Comparison of ENCODE assay signal across 9 cellular contexts in genomic region chr1:159936284-159936904, GRCh38. TPM values are rescaled to one million over a fixed set of nuclear protein-coding genes. Genes with fewer than 3 reads are reported as not detected.
A peak's percentile ranks its signal among the peaks of the same experiment; 100 is the strongest.
DNase-seq lines count a peak whose midpoint lies in the region; ATAC-seq and TF ChIP-seq lines count a peak whose summit lies in the region.
"Had no signal": no experiment of that assay in that cellular context is flagged by ENCODE, and none has a peak within 500 bp of the region (broad histone marks: within the 10 kb centered on the region; RNA-seq: fewer than 3 reads in every experiment).

No MANE protein-coding gene starts in this region.

- no peak overlapping the region for H3K27ac ChIP-seq in right lobe of liver

- TF ChIP-seq CTCF in BE2C (IDR thresholded peaks at IDR 0.05; ENCODE audit: low read depth, low read length) = peak; percentile 95
- TF ChIP-seq CTCF in GM20000 (IDR thresholded peaks at IDR 0.05; ENCODE audit: extremely low read depth, missing control alignments) = peak; percentile 96
- TF ChIP-seq CTCF in chondrocyte (IDR thresholded peaks at IDR 0.05) = peak; percentile 94
- TF ChIP-seq CTCF in right lobe of liver (IDR thresholded peaks at IDR 0.05) = peak; percentile 96 to 98 (median 97)

- no peak for TF ChIP-seq POLR2A in right lobe of liver (IDR thresholded peaks at IDR 0.05)

- no peaks in the 10 kb centered on the region for H3K9me3 Mint-ChIP-seq in chondrocyte (ENCODE audit: low read depth)

- H3K4me3 ChIP-seq in BE2C (ENCODE audit: low read depth, low read length) = no peak overlapping the region
- no peak overlapping the region for H3K4me3 ChIP-seq in right lobe of liver

- H3K27ac Mint-ChIP-seq in chondrocyte (ENCODE audit: unreplicated experiment) = no peak overlapping the region

- DNase-seq in BE2C = peak; percentile 78
- DNase-seq in GM20000 (ENCODE audit: low spot score) = peak; percentile 88
- DNase-seq in NCI-H2107 treated with DMSO at 0.1 percent for 48 hours (lab: John Stamatoyannopoulos, UW; ENCODE audit: unreplicated experiment) = peak; percentile 60
- DNase-seq in activated CD4-positive, alpha-beta T cell treated with anti-CD3 and anti-CD28 coated beads for 24 hours (ENCODE audit: low read depth in 2 of 2) = peak; percentile 74 to 81
- DNase-seq in chondrocyte (ENCODE audit: low spot score) = no peak
- DNase-seq in right lobe of liver = peak; percentile 75 to 86 (median 83)
- peak; percentile 62 for DNase-seq in stimulated activated CD8-positive, alpha-beta memory T cell treated with anti-CD3 and anti-CD28 coated beads, Interleukin-12 subunit alpha, Interleukin-12 subunit beta, amount 100 ng/mL, for 4 hours (ENCODE audit: low read depth)
- DNase-seq in occipital lobe (lab: John Stamatoyannopoulos, UW) = no peak

- H3K27me3 Mint-ChIP-seq in chondrocyte (ENCODE audit: low read depth) = peaks cover 29% of the 10 kb centered on the region

- peak; percentile 82 to 94 (median 86) for ATAC-seq in right lobe of liver

- no peaks in the 10 kb centered on the region for H3K36me3 ChIP-seq in BE2C
- H3K36me3 ChIP-seq in right lobe of liver = peaks cover 0 to 13% (median 0%) of the 10 kb centered on the region in 4 donors

- no peak overlapping the region for H3K4me3 Mint-ChIP-seq in chondrocyte (ENCODE audit: unreplicated experiment)

- H3K4me1 ChIP-seq in BE2C = peaks cover 2% of the 10 kb centered on the region; the same call in 1 of the 2 replicates
- H3K4me1 ChIP-seq in right lobe of liver = peaks cover 0 to 34% (median 9%) of the 10 kb centered on the region in 4 donors

- H3K27me3 ChIP-seq in BE2C (no peaks in the 10 kb centered on the region), right lobe of liver (no peaks in the 10 kb centered on the region)

- WGBS in right lobe of liver (ENCODE audit: insufficient coverage, low coverage, low lambda C conversion rate, missing lambda C conversion rate) = 22% methylated on average over 3 of the region's 15 CpGs

- H3K9me3 ChIP-seq in BE2C = no peaks in the 10 kb centered on the region
- no peaks in the 10 kb centered on the region for H3K9me3 ChIP-seq in right lobe of liver

- no peaks in the 10 kb centered on the region for H3K36me3 Mint-ChIP-seq in chondrocyte (ENCODE audit: low read depth)

- no peaks in the 10 kb centered on the region for H3K4me1 Mint-ChIP-seq in chondrocyte (ENCODE audit: low read depth)

- intact Hi-C loops in right lobe of liver (cut with DNase I) = no loop called here

RNA-seq across cellular contexts. Expression of gene IGSF9, which starts 9.0 kb away (rescaled TPM):
- polyA plus RNA-seq in BE2C (2012; ENCODE audit: insufficient read depth, insufficient read length, low read depth) = 3.8 TPM
- not detected in 3 replicates for total RNA-seq in chondrocyte
- 10 to 100 TPM in 5 of 6 experiments, 1 to 10 TPM in 1; 2.2 to 53.7 (median 16.6) TPM for total RNA-seq in right lobe of liver
- total RNA-seq in occipital lobe = 5.9 TPM

RNA-seq across cellular contexts. Expression of gene TAGLN2, which starts 11.1 kb away (rescaled TPM):
- 685 TPM for polyA plus RNA-seq in BE2C (2012; ENCODE audit: insufficient read depth, insufficient read length, low read depth)
- total RNA-seq in chondrocyte (222 to 392 TPM (median 388 TPM) in 3 replicates), right lobe of liver (100 to 1,000 TPM in 3 of 6 experiments, 10 to 100 TPM in 3; 53.2 to 200 (median 117) TPM), occipital lobe (28.1 TPM)

RNA-seq across cellular contexts. Expression of gene SLAMF9, which starts 17.6 kb away (rescaled TPM):
- not detected for polyA plus RNA-seq in BE2C (2012; ENCODE audit: insufficient read depth, insufficient read length, low read depth)
- total RNA-seq in chondrocyte = not detected in 3 replicates
- 1 to 10 TPM in 3 of 6 experiments, under 1 TPM in 1, not detected in 2; 0.68 to 2.2 (median 1.6) TPM for total RNA-seq in right lobe of liver
- not detected for total RNA-seq in occipital lobe
- total RNA-seq: urinary bladder had no signal
- polyA plus RNA-seq: urinary bladder had no signal

RNA-seq across cellular contexts. Expression of gene CFAP45, which starts 36.4 kb away (rescaled TPM):
- 3.6 TPM for polyA plus RNA-seq in BE2C (2012; ENCODE audit: insufficient read depth, insufficient read length, low read depth)
- 0.37 to 0.95 TPM (median 0.73 TPM) in 3 replicates for total RNA-seq in chondrocyte
- total RNA-seq in right lobe of liver = not detected
- 0.47 TPM for total RNA-seq in occipital lobe

Comparison
In these comparisons a context has a peak if more than half of its experiments do, and no peak if none do; other contexts are left out.
1. DNase-seq: peak in BE2C (single experiment), GM20000 (single experiment), NCI-H2107 treated with DMSO at 0.1 percent for 48 hours (single experiment), activated CD4-positive, alpha-beta T cell treated with anti-CD3 and anti-CD28 coated beads for 24 hours (2 of 2), right lobe of liver (3 of 3) and stimulated activated CD8-positive, alpha-beta memory T cell treated with anti-CD3 and anti-CD28 coated beads, Interleukin-12 subunit alpha, Interleukin-12 subunit beta, amount 100 ng/mL, for 4 hours (single experiment); none in chondrocyte (single experiment) and occipital lobe (single experiment).
2. Peak in every context shown above with its lines, with median percentiles within 50 percentile points of each other: CTCF ChIP-seq.